Comparison of ENCODE assay signal across 6 cellular contexts in genomic region chr1:152654110-152654509, GRCh38. TPM values are rescaled to one million over a fixed set of nuclear protein-coding genes. Genes with fewer than 3 reads are reported as not detected.
DNase-seq lines count a peak whose midpoint lies in the region; ATAC-seq, FAIRE-seq and TF ChIP-seq lines count a peak whose summit lies in the region.

No MANE protein-coding gene starts in this region.

- no peak overlapping the region for H3K27ac Mint-ChIP-seq in stimulated activated effector memory CD8-positive, alpha-beta T cell treated with anti-CD3 and anti-CD28 coated beads, Interleukin-12 subunit alpha, Interleukin-12 subunit beta, amount 100 ng/mL, for 72 hours

- no peaks in the 10 kb centered on the region for H3K9me3 Mint-ChIP-seq in stimulated activated effector memory CD8-positive, alpha-beta T cell treated with anti-CD3 and anti-CD28 coated beads, Interleukin-12 subunit alpha, Interleukin-12 subunit beta, amount 100 ng/mL, for 72 hours

- H3K27me3 ChIP-seq in WERI-Rb-1 (ENCODE audit: insufficient read depth, low read depth, severe bottlenecking) = peaks cover 90% of the 10 kb centered on the region

- no peak overlapping the region for H3K4me3 Mint-ChIP-seq in stimulated activated effector memory CD8-positive, alpha-beta T cell treated with anti-CD3 and anti-CD28 coated beads, Interleukin-12 subunit alpha, Interleukin-12 subunit beta, amount 100 ng/mL, for 72 hours

- H3K4me1 Mint-ChIP-seq in stimulated activated effector memory CD8-positive, alpha-beta T cell treated with anti-CD3 and anti-CD28 coated beads, Interleukin-12 subunit alpha, Interleukin-12 subunit beta, amount 100 ng/mL, for 72 hours = peaks cover 6% of the 10 kb centered on the region

- no peaks in the 10 kb centered on the region for H3K36me3 ChIP-seq in WERI-Rb-1

- peak; percentile 66 for ATAC-seq in stimulated activated effector memory CD8-positive, alpha-beta T cell treated with anti-CD3 and anti-CD28 coated beads, Interleukin-12 subunit alpha, Interleukin-12 subunit beta, amount 100 ng/mL, for 72 hours
- no peak for ATAC-seq in omental fat pad (ENCODE audit: low FRiP score)

- no peak for FAIRE-seq in D721Med (lab: Jason Lieb, UNC)

- H3K9me3 ChIP-seq in WERI-Rb-1 (ENCODE audit: severe bottlenecking) = no peaks in the 10 kb centered on the region

- H3K36me3 Mint-ChIP-seq in stimulated activated effector memory CD8-positive, alpha-beta T cell treated with anti-CD3 and anti-CD28 coated beads, Interleukin-12 subunit alpha, Interleukin-12 subunit beta, amount 100 ng/mL, for 72 hours = no peaks in the 10 kb centered on the region

- H3K27ac ChIP-seq in WERI-Rb-1 = no peak overlapping the region

- DNase-seq in D721Med (ENCODE audit: insufficient read length, low spot score) (no peak), WERI-Rb-1 (peak; percentile 92), germinal center (ENCODE audit: low spot score) (peak; percentile 45), omental fat pad (ENCODE audit: low spot score) (no peak)
- DNase-seq in stimulated activated effector memory CD8-positive, alpha-beta T cell treated with anti-CD3 and anti-CD28 coated beads, Interleukin-12 subunit alpha, Interleukin-12 subunit beta, amount 100 ng/mL, for 72 hours (ENCODE audit: low spot score in 2 of 2) = peak; percentile 28 to 72

- no peak overlapping the region for H3K4me3 ChIP-seq in WERI-Rb-1 (ENCODE audit: low read depth, low read length)

- peak; percentile 79 for TF ChIP-seq CTCF in D721Med (IDR thresholded peaks at IDR 0.05; ENCODE audit: insufficient read depth, missing control alignments)
- TF ChIP-seq CTCF in LNCAP (IDR thresholded peaks at IDR 0.05) = peak; percentile 90
- peak; percentile 91 for TF ChIP-seq CTCF in WERI-Rb-1 (IDR thresholded peaks at IDR 0.05; ENCODE audit: low read depth, low read length)
- no peak for TF ChIP-seq CTCF in omental fat pad (IDR thresholded peaks at IDR 0.05)

RNA-seq across cellular contexts. Expression of gene LCE2D, which starts 9.1 kb away (rescaled TPM):
- not detected for total RNA-seq in omental fat pad

RNA-seq across cellular contexts. Expression of gene LCE2C, which starts 21.0 kb away (rescaled TPM):
- not detected for total RNA-seq in omental fat pad

RNA-seq across cellular contexts. Expression of gene LCE3A, which starts 31.2 kb away (rescaled TPM):
- total RNA-seq in omental fat pad = not detected

RNA-seq across cellular contexts. Expression of gene LCE2B, which starts 31.8 kb away (rescaled TPM):
- total RNA-seq in omental fat pad = not detected

RNA-seq across cellular contexts. Expression of gene LCE3B, which starts 40.5 kb away (rescaled TPM):
- total RNA-seq in omental fat pad = not detected

Comparison
In these comparisons a context has a peak if more than half of its experiments do, and no peak if none do; other contexts are left out.
1. DNase-seq: peak in WERI-Rb-1 (single experiment), germinal center (single experiment) and stimulated activated effector memory CD8-positive, alpha-beta T cell treated with anti-CD3 and anti-CD28 coated beads, Interleukin-12 subunit alpha, Interleukin-12 subunit beta, amount 100 ng/mL, for 72 hours (2 of 2); none in D721Med (single experiment) and omental fat pad (single experiment).
2. CTCF ChIP-seq: peak in D721Med (single experiment), LNCAP (single experiment) and WERI-Rb-1 (single experiment); none in omental fat pad (0 of 3).